Comparison of ENCODE assay signal across 30 cellular contexts in genomic region chr16:66058181-66058580, GRCh38.
DNase-seq lines count a peak whose midpoint lies in the region; ATAC-seq and TF ChIP-seq lines count a peak whose summit lies in the region.
"Had no signal": no experiment of that assay in that cellular context is flagged by ENCODE, and none has a peak within 500 bp of the region (broad histone marks: within the 10 kb centered on the region; RNA-seq: fewer than 3 reads in every experiment).

No MANE protein-coding gene starts in this region.

- no peaks in the 10 kb centered on the region for H3K9me3 Mint-ChIP-seq in brain
- H3K9me3 Mint-ChIP-seq: activated T-helper 1 cell treated with anti-CD3 and anti-CD28 coated beads, Interleukin-12 subunit alpha, Interleukin-12 subunit beta, Interleukin-2, Interleukin-4 antibody, amounts not matched to agents 30 ng/mL and 10 ng/mL and 1 ng/mL, durations not matched to agents 14 hours and 24 hours and 36 hours had no signal

- ATAC-seq in esophagus mucosa (no peak), GM18907 (IDR thresholded peaks at IDR 0.05; ENCODE audit: unreplicated experiment) (no peak)
- ATAC-seq: left cardiac atrium had no signal

- no peak overlapping the region for H3K4me2 ChIP-seq in GM23248 (ENCODE audit: unreplicated experiment)

- no peaks in the 10 kb centered on the region for H3K36me3 Mint-ChIP-seq in brain
- H3K36me3 Mint-ChIP-seq: naive B cell had no signal

- no peak overlapping the region for H3K27ac ChIP-seq in GM23248

- no peaks in the 10 kb centered on the region for H4K20me1 ChIP-seq in GM23248 (ENCODE audit: insufficient read depth)

- H3K79me2 ChIP-seq in GM23248 (ENCODE audit: insufficient read depth) = no peaks in the 10 kb centered on the region

- H3K4me3 ChIP-seq in GM23248 (no peak overlapping the region), foreskin fibroblast (ENCODE audit: low read depth in 1 of 2, low read length in 2 of 2) (no peak overlapping the region)
- H3K4me3 ChIP-seq: esophagus squamous epithelium had no signal

- no peaks in the 10 kb centered on the region for H3K9me2 ChIP-seq in GM23248 (ENCODE audit: insufficient read depth)

- 24 to 30% methylated on average over 7 of the region's 7 CpGs for WGBS in GM23248 (ENCODE audit: low coverage in 1 of 2, low lambda C conversion rate in 2 of 2, missing lambda C conversion rate in 2 of 2), 2 experiments

- peaks cover 9% of the 10 kb centered on the region; the same call in 1 of the 2 replicates for H3K4me1 ChIP-seq in GM23248 (ENCODE audit: insufficient read depth)

- H3K27me3 Mint-ChIP-seq in brain = peaks cover 24% of the 10 kb centered on the region

- peak; percentile 88 for DNase-seq in AG08395 (ENCODE audit: low spot score)
- peak; percentile 63 for DNase-seq in GM23248
- peak; percentile 29 to 81 for DNase-seq in foreskin fibroblast
- DNase-seq in ureter (ENCODE audit: low spot score) = no peak
- DNase-seq in dermis blood vessel endothelial cell = no peak
- DNase-seq: activated naive CD4-positive, alpha-beta T cell treated with anti-CD3 and anti-CD28 coated beads, Interleukin-2, amount 50 U/mL, for 16 hours; aorta; effector CD8-positive, alpha-beta T cell; esophagus squamous epithelium; head of caudate nucleus; KBM-7; left cardiac atrium; mesendoderm; MM.1S; naive B cell; NCI-H1417; NCI-H2081; NCI-H345; NCI-H82; retina; SHP77 treated with DMSO at 0.1 percent for 48 hours; small intestine; stimulated activated CD4-positive, alpha-beta T cell treated with anti-CD3 and anti-CD28 coated beads, Interleukin-1b, Interleukin-23, amount 100 ng/mL, for 48 hours; substantia nigra; SW 1271; T1000 had no signal

- no peak overlapping the region for H3K9ac ChIP-seq in GM23248

- H3K4me3 Mint-ChIP-seq in brain = no peak overlapping the region
- H3K4me3 Mint-ChIP-seq: activated T-helper 1 cell treated with anti-CD3 and anti-CD28 coated beads, Interleukin-12 subunit alpha, Interleukin-12 subunit beta, Interleukin-2, Interleukin-4 antibody, amounts not matched to agents 30 ng/mL and 10 ng/mL and 1 ng/mL, durations not matched to agents 14 hours and 24 hours and 36 hours; naive B cell had no signal

- H3K27ac Mint-ChIP-seq in brain = peak overlapping the region in 3 of 5 experiments; percentile 17 to 27 (median 21)
- H3K27ac Mint-ChIP-seq: activated T-helper 1 cell treated with anti-CD3 and anti-CD28 coated beads, Interleukin-12 subunit alpha, Interleukin-12 subunit beta, Interleukin-2, Interleukin-4 antibody, amounts not matched to agents 30 ng/mL and 10 ng/mL and 1 ng/mL, durations not matched to agents 14 hours and 24 hours and 36 hours had no signal

- no peaks in the 10 kb centered on the region for H3K9me3 ChIP-seq in GM23248 (ENCODE audit: low read depth)
- H3K9me3 ChIP-seq: esophagus squamous epithelium had no signal

- H3K4me1 Mint-ChIP-seq in brain = peaks cover 42% of the 10 kb centered on the region
- H3K4me1 Mint-ChIP-seq: naive B cell had no signal

- 0 out of 2 replicates have a peak, but pooled peaks cover 5% of the 10 kb centered on the region for H3F3A ChIP-seq in GM23248 (ENCODE audit: insufficient read depth)

- H3K36me3 ChIP-seq in GM23248 (ENCODE audit: low read depth) = no peaks in the 10 kb centered on the region
- H3K36me3 ChIP-seq: esophagus squamous epithelium had no signal

- no peak overlapping the region for H2AFZ ChIP-seq in GM23248

- in situ Hi-C loops in GM23248 (cut with MboI) = no loop called here

- H3K27me3 ChIP-seq in GM23248 (replicated peaks; ENCODE audit: insufficient read depth) = no peaks in the 10 kb centered on the region
- H3K27me3 ChIP-seq: esophagus squamous epithelium had no signal

- TF ChIP-seq CTCF in brain (conservative IDR thresholded peaks at IDR 0.05) (no peak), foreskin fibroblast (IDR thresholded peaks at IDR 0.05; ENCODE audit: low read depth, low read length) (no peak)

Comparison
In these comparisons a context has a peak if more than half of its experiments do, and no peak if none do; other contexts are left out.
1. DNase-seq: peak in AG08395 (single experiment), GM23248 (single experiment) and foreskin fibroblast (2 of 2); none in ureter (single experiment) and dermis blood vessel endothelial cell (single experiment).